14 cellular contexts compared by ENCODE assay signal in genomic region chr15:37020852-37021251, GRCh38.
"Had no signal": no experiment of that assay in that cellular context is flagged by ENCODE, and none has a peak within 500 bp of the region (broad histone marks: within the 10 kb centered on the region; RNA-seq: fewer than 3 reads in every experiment).

No MANE protein-coding gene starts in this region.

- H3K4me1 Mint-ChIP-seq: central memory CD8-positive, alpha-beta T cell; stimulated activated effector memory CD8-positive, alpha-beta T cell treated with anti-CD3 and anti-CD28 coated beads, Interleukin-12 subunit alpha, Interleukin-12 subunit beta, amount 100 ng/mL, for 72 hours; T-cell had no signal

- H3K4me3 Mint-ChIP-seq: activated CD4-positive, alpha-beta memory T cell treated with anti-CD3 and anti-CD28 coated beads for 36 hours; central memory CD8-positive, alpha-beta T cell; dendritic cell treated with granulocyte-macrophage colony-stimulating factor and Interleukin-4, amounts not matched to agents 40 ng/mL and 50 ng/mL, for 4 days; endodermal cell; stimulated activated effector memory CD8-positive, alpha-beta T cell treated with anti-CD3 and anti-CD28 coated beads, Interleukin-12 subunit alpha, Interleukin-12 subunit beta, amount 100 ng/mL, for 72 hours; T-cell had no signal

- H3K9me3 Mint-ChIP-seq: activated CD4-positive, alpha-beta memory T cell treated with anti-CD3 and anti-CD28 coated beads for 36 hours; endodermal cell; neural crest cell; stimulated activated effector memory CD8-positive, alpha-beta T cell treated with anti-CD3 and anti-CD28 coated beads, Interleukin-12 subunit alpha, Interleukin-12 subunit beta, amount 100 ng/mL, for 72 hours had no signal

- H3K36me3 ChIP-seq: ovary had no signal

- H3K4me3 ChIP-seq: ovary, SK-N-MC had no signal

- H3K36me3 Mint-ChIP-seq: activated CD4-positive, alpha-beta memory T cell treated with anti-CD3 and anti-CD28 coated beads for 36 hours; stimulated activated effector memory CD8-positive, alpha-beta T cell treated with anti-CD3 and anti-CD28 coated beads, Interleukin-12 subunit alpha, Interleukin-12 subunit beta, amount 100 ng/mL, for 72 hours; T-cell had no signal

- H3K27ac ChIP-seq: SK-N-MC had no signal

- H3K27ac Mint-ChIP-seq: activated CD4-positive, alpha-beta memory T cell treated with anti-CD3 and anti-CD28 coated beads for 36 hours; dendritic cell treated with granulocyte-macrophage colony-stimulating factor and Interleukin-4, amounts not matched to agents 40 ng/mL and 50 ng/mL, for 4 days; stimulated activated effector memory CD8-positive, alpha-beta T cell treated with anti-CD3 and anti-CD28 coated beads, Interleukin-12 subunit alpha, Interleukin-12 subunit beta, amount 100 ng/mL, for 72 hours; T-cell had no signal

- H3K27me3 ChIP-seq: ovary had no signal

- DNase-seq: activated CD4-positive, alpha-beta memory T cell treated with anti-CD3 and anti-CD28 coated beads for 36 hours; activated CD4-positive, alpha-beta T cell treated with anti-CD3 and anti-CD28 coated beads for 1 hour; activated T-cell treated with anti-CD3 and anti-CD28 coated beads, Interleukin-2, amount 50 U/mL, for 48 hours; endodermal cell; head of caudate nucleus; mesenchymal stem cell; ovary; T-cell; T1000 had no signal

- ATAC-seq: stimulated activated effector memory CD8-positive, alpha-beta T cell treated with anti-CD3 and anti-CD28 coated beads, Interleukin-12 subunit alpha, Interleukin-12 subunit beta, amount 100 ng/mL, for 72 hours; T-cell had no signal

- H3K27me3 Mint-ChIP-seq: activated CD4-positive, alpha-beta memory T cell treated with anti-CD3 and anti-CD28 coated beads for 36 hours; central memory CD8-positive, alpha-beta T cell; dendritic cell treated with granulocyte-macrophage colony-stimulating factor and Interleukin-4, amounts not matched to agents 40 ng/mL and 50 ng/mL, for 4 days had no signal

- H3K9me3 ChIP-seq: ovary had no signal
